Comparison of ENCODE assay signal across 1 cellular context in genomic region chr9:128078504-128079434, GRCh38.
TF ChIP-seq lines count a peak whose summit lies in the region.

No MANE protein-coding gene starts in this region.

TF ChIP-seq in HCT116, 20 proteins besides CTCF, POLR2A, EP300 and RAD21 (continued from another document):
- no peak for TF ChIP-seq REST (IDR thresholded peaks at IDR 0.05; ENCODE audit: low read depth)
